In the genomic region with DNA sequence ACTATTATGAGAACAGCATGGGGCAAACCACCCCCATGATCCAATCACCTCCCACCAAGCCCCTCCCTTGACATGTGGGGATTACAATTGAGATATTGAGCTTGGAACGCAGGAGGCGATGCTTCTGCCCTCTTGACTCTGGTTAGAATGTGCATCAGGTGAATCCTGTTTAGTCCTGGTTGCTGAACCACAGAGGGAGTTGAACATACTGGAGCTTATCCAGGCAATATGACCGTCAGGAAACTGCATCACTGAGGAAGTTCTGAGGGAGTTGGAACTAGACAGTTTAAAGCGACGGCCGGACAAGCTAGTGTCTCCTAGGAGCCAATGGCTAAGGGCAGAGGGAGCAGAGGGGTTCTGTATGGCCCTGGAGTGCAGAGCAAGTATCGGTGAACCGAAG, we compare ENCODE assay signal across 24 cellular contexts. TPM values are rescaled to one million over a fixed set of nuclear protein-coding genes. Genes with fewer than 3 reads are reported as not detected.
DNase-seq lines count a peak whose midpoint lies in the region; ATAC-seq and TF ChIP-seq lines count a peak whose summit lies in the region.
"Had no signal": no experiment of that assay in that cellular context is flagged by ENCODE, and none has a peak within 500 bp of the region (broad histone marks: within the 10 kb centered on the region; RNA-seq: fewer than 3 reads in every experiment).

No MANE protein-coding gene starts in this region.

- no peak overlapping the region for H3K27ac Mint-ChIP-seq in activated CD4-positive, alpha-beta T cell treated with anti-CD3 and anti-CD28 coated beads, Interleukin-2, amount 10 ng/mL, durations not matched to agents 24 days and 14 days
- H3K27ac Mint-ChIP-seq: B cell, HFFc6 had no signal

- no peak for TF ChIP-seq CTCF in suprapubic skin (IDR thresholded peaks at IDR 0.05)

- H3K27me3 Mint-ChIP-seq in activated CD4-positive, alpha-beta T cell treated with anti-CD3 and anti-CD28 coated beads, Interleukin-2, amount 10 ng/mL, durations not matched to agents 24 days and 14 days, result no peaks in the 10 kb centered on the region
- H3K27me3 Mint-ChIP-seq: B cell; natural killer cell treated with Interleukin-12 subunit alpha and Interleukin-12 subunit beta and Interleukin-15 and Interleukin-18, amount 100 ng/mL, for 72 hours had no signal

- H3K36me3 ChIP-seq in adipocyte (ENCODE audit: control insufficient read depth, insufficient read depth, low read length, severe bottlenecking) (peaks cover 17% of the 10 kb centered on the region), suprapubic skin (peaks cover 26% of the 10 kb centered on the region)

- peak overlapping the region; percentile 71 for H3K9ac ChIP-seq in adipocyte (ENCODE audit: low read length)
- H3K9ac ChIP-seq: KMS-11 had no signal

- H3K9me3 ChIP-seq in adipocyte (ENCODE audit: control insufficient read depth, low read length), result no peaks in the 10 kb centered on the region
- H3K9me3 ChIP-seq in suprapubic skin, result no peaks in the 10 kb centered on the region
- H3K9me3 ChIP-seq: A549 had no signal

- no peak overlapping the region for H3K4me3 ChIP-seq in adipocyte (ENCODE audit: low read length)
- no peak overlapping the region for H3K4me3 ChIP-seq in suprapubic skin
- H3K4me3 ChIP-seq: A549, GM12878 had no signal

- TF ChIP-seq POLR2A in suprapubic skin (IDR thresholded peaks at IDR 0.05), result no peak

- intact Hi-C loops in activated CD4-positive, alpha-beta T cell treated with anti-CD3 and anti-CD28 coated beads, Interleukin-2, amount 10 ng/mL, durations not matched to agents 24 days and 14 days (cut with micrococcal nuclease), result no loop called here

- H3K4me1 ChIP-seq in adipocyte (ENCODE audit: control insufficient read depth, insufficient read depth, low read length) (peaks cover 39% of the 10 kb centered on the region), suprapubic skin (peaks cover 28% of the 10 kb centered on the region)
- H3K4me1 ChIP-seq: A549 had no signal

- DNase-seq in activated CD4-positive, alpha-beta T cell treated with anti-CD3 and anti-CD28 coated beads, Interleukin-2, amount 10 ng/mL, durations not matched to agents 24 days and 14 days, result peak; percentile 49
- DNase-seq in activated CD4-positive, alpha-beta T cell treated with anti-CD3 and anti-CD28 coated beads for 4 hours, result no peak
- DNase-seq in adipocyte (ENCODE audit: low read depth), result no peak
- DNase-seq in epithelial cell of prostate (ENCODE audit: low read depth, low spot score), result no peak
- DNase-seq in suprapubic skin (ENCODE audit: low spot score in 2 of 2), result no peak
- DNase-seq: activated naive CD4-positive, alpha-beta T cell; activated T-cell treated with anti-CD3 and anti-CD28 coated beads, Interleukin-2, amount 50 U/mL, for 1 hour; cerebellar nuclear complex; effector CD8-positive, alpha-beta T cell; left cardiac atrium; NCI-H2029; NCI-H524; posterior cingulate gyrus had no signal

- 79% methylated on average over 8 of the region's 8 CpGs for WGBS in suprapubic skin

- H3K4me1 Mint-ChIP-seq in activated CD4-positive, alpha-beta T cell treated with anti-CD3 and anti-CD28 coated beads, Interleukin-2, amount 10 ng/mL, durations not matched to agents 24 days and 14 days, result peaks cover 2% of the 10 kb centered on the region
- H3K4me1 Mint-ChIP-seq: B cell had no signal

- no peak overlapping the region for H3K4me3 Mint-ChIP-seq in activated CD4-positive, alpha-beta T cell treated with anti-CD3 and anti-CD28 coated beads, Interleukin-2, amount 10 ng/mL, durations not matched to agents 24 days and 14 days
- H3K4me3 Mint-ChIP-seq: B cell; HFFc6; natural killer cell treated with Interleukin-12 subunit alpha and Interleukin-12 subunit beta and Interleukin-15 and Interleukin-18, amount 100 ng/mL, for 72 hours had no signal

- no peak for ATAC-seq in GM19452 (IDR thresholded peaks at IDR 0.05; ENCODE audit: unreplicated experiment)
- ATAC-seq in HG03025 (IDR thresholded peaks at IDR 0.05; ENCODE audit: low FRiP score, unreplicated experiment), result no peak
- ATAC-seq in GM18519 (IDR thresholded peaks at IDR 0.05; ENCODE audit: low FRiP score, unreplicated experiment), result no peak
- ATAC-seq: A549; activated CD4-positive, CD25-positive, alpha-beta regulatory T cell treated with anti-CD3 and anti-CD28 coated beads, Interleukin-2, amount 50 U/mL, for 24 hours; GM12878; left cardiac atrium; natural killer cell treated with Interleukin-12 subunit alpha and Interleukin-12 subunit beta and Interleukin-15 and Interleukin-18, amount 100 ng/mL, for 72 hours; sciatic nerve had no signal

- H3K27me3 ChIP-seq in adipocyte (replicated peaks; ENCODE audit: control insufficient read depth, insufficient read depth, low read length) (no peaks in the 10 kb centered on the region), suprapubic skin (no peaks in the 10 kb centered on the region)

- H3K27ac ChIP-seq in epithelial cell of prostate (peak overlapping the region; percentile 15), suprapubic skin (peak overlapping the region; percentile 24)
- H3K27ac ChIP-seq: A549, KMS-11 had no signal

- TF ChIP-seq EP300 in suprapubic skin (IDR thresholded peaks at IDR 0.05), result no peak

- H3K36me3 Mint-ChIP-seq in activated CD4-positive, alpha-beta T cell treated with anti-CD3 and anti-CD28 coated beads, Interleukin-2, amount 10 ng/mL, durations not matched to agents 24 days and 14 days (ENCODE audit: low read depth), result peaks cover 8% of the 10 kb centered on the region

- no peaks in the 10 kb centered on the region for H3K9me3 Mint-ChIP-seq in activated CD4-positive, alpha-beta T cell treated with anti-CD3 and anti-CD28 coated beads, Interleukin-2, amount 10 ng/mL, durations not matched to agents 24 days and 14 days
- H3K9me3 Mint-ChIP-seq: HFFc6; natural killer cell treated with Interleukin-12 subunit alpha and Interleukin-12 subunit beta and Interleukin-15 and Interleukin-18, amount 100 ng/mL, for 72 hours had no signal

RNA-seq across cellular contexts. Expression of a gene that starts 31.8 kb away (rescaled TPM):
- 261 and 262 TPM in 2 replicates for total RNA-seq in activated CD4-positive, alpha-beta T cell treated with anti-CD3 and anti-CD28 coated beads, Interleukin-2, amount 10 ng/mL, durations not matched to agents 24 days and 14 days
- total RNA-seq in suprapubic skin, result 100 to 1,000 TPM in 2 of 4 donors, 10 to 100 TPM in 2; 72.5 to 116 (median 97.6) TPM

RNA-seq across cellular contexts. Expression of a gene that starts 58.3 kb away (rescaled TPM):
- 76.1 and 80.3 TPM in 2 replicates for total RNA-seq in activated CD4-positive, alpha-beta T cell treated with anti-CD3 and anti-CD28 coated beads, Interleukin-2, amount 10 ng/mL, durations not matched to agents 24 days and 14 days
- 10 to 100 TPM; 13.7 to 76.1 (median 54.1) TPM for total RNA-seq in suprapubic skin
